Comparison of ENCODE assay signal across 8 cellular contexts in genomic region chr3:171461087-171461917, GRCh38. TPM values are rescaled to one million over a fixed set of nuclear protein-coding genes. Genes with fewer than 3 reads are reported as not detected.
DNase-seq lines count a peak whose midpoint lies in the region; ATAC-seq and TF ChIP-seq lines count a peak whose summit lies in the region.

No MANE protein-coding gene starts in this region.

- H3K27ac ChIP-seq in right cardiac atrium (ENCODE audit: low read length) (peak overlapping the region; percentile 40), gastrocnemius medialis (peak overlapping the region; percentile 85 to 93 (median 92))

- no peaks in the 10 kb centered on the region for H3K9me3 ChIP-seq in right cardiac atrium (ENCODE audit: control insufficient read depth, low read length)
- no peaks in the 10 kb centered on the region for H3K9me3 ChIP-seq in gastrocnemius medialis

- peaks cover 40% of the 10 kb centered on the region for H3K4me1 Mint-ChIP-seq in activated naive CD8-positive, alpha-beta T cell treated with anti-CD3 and anti-CD28 coated beads, Interleukin-2, amount 50 U/mL, for 24 hours

- no peak for TF ChIP-seq CTCF in gastrocnemius medialis (IDR thresholded peaks at IDR 0.05 in 4 of 5, conservative IDR thresholded peaks at IDR 0.05 in 1 of 5)

- H3K27me3 ChIP-seq in right cardiac atrium (ENCODE audit: control insufficient read depth, insufficient read depth) (no peaks in the 10 kb centered on the region), gastrocnemius medialis (no peaks in the 10 kb centered on the region)

- intact Hi-C loops in right cardiac atrium (cut with DNase I) (loop anchor here in 2 of 4 donors (10.0 kb wide), 3 partner anchors 93 to 277 kb away; no protein-coding TSS in a partner anchor), gastrocnemius medialis (cut with DNase I; ENCODE audit: low total_unique reads) (loop anchor here (2.0 kb wide), 1 partner anchor 273 kb away; no protein-coding TSS in a partner anchor)

- no peaks in the 10 kb centered on the region for H3K27me3 Mint-ChIP-seq in activated naive CD8-positive, alpha-beta T cell treated with anti-CD3 and anti-CD28 coated beads, Interleukin-2, amount 50 U/mL, for 24 hours

- 4% methylated on average over 22 of the region's 22 CpGs for WGBS in right cardiac atrium

- peak; percentile 13 for ATAC-seq in GM18870 (IDR thresholded peaks at IDR 0.05; ENCODE audit: unreplicated experiment)
- ATAC-seq in HG03064 (IDR thresholded peaks at IDR 0.05; ENCODE audit: low read depth, unreplicated experiment): peak; percentile 22
- ATAC-seq in activated naive CD8-positive, alpha-beta T cell treated with anti-CD3 and anti-CD28 coated beads, Interleukin-2, amount 50 U/mL, for 24 hours: no peak
- ATAC-seq in right cardiac atrium: peak; percentile 10 to 20
- peak; percentile 21 to 40 for ATAC-seq in gastrocnemius medialis

- in situ Hi-C loops in gastrocnemius medialis (cut with MboI; ENCODE audit: low sequenced_read_pairs in 4 of 4): loop anchor here in 3 of 4 donors (10.0 to 25.0 kb wide), 3 partner anchors 103 to 277 kb away; no protein-coding TSS in a partner anchor

- TF ChIP-seq POLR2A in gastrocnemius medialis (IDR thresholded peaks at IDR 0.05): no peak

- no peaks in the 10 kb centered on the region for H3K36me3 Mint-ChIP-seq in activated naive CD8-positive, alpha-beta T cell treated with anti-CD3 and anti-CD28 coated beads, Interleukin-2, amount 50 U/mL, for 24 hours (ENCODE audit: low read depth)

- no peaks in the 10 kb centered on the region for H3K36me3 ChIP-seq in gastrocnemius medialis

- H3K4me3 Mint-ChIP-seq in activated naive CD8-positive, alpha-beta T cell treated with anti-CD3 and anti-CD28 coated beads, Interleukin-2, amount 50 U/mL, for 24 hours: peak overlapping the region; percentile 95

- H3K9me3 Mint-ChIP-seq in activated naive CD8-positive, alpha-beta T cell treated with anti-CD3 and anti-CD28 coated beads, Interleukin-2, amount 50 U/mL, for 24 hours: no peaks in the 10 kb centered on the region

- peak; percentile 9 for DNase-seq in AG08395 (ENCODE audit: low spot score)
- peak; percentile 84 for DNase-seq in NCI-H526 treated with DMSO at 0.1 percent for 48 hours (lab: John Stamatoyannopoulos, UW)
- peak; percentile 31 for DNase-seq in activated naive CD8-positive, alpha-beta T cell treated with anti-CD3 and anti-CD28 coated beads, Interleukin-2, amount 50 U/mL, for 24 hours
- DNase-seq in right cardiac atrium: no peak
- peak; percentile 20 to 60 for DNase-seq in gastrocnemius medialis
- DNase-seq in 8988T: no peak

- peak overlapping the region; percentile 81 for H3K27ac Mint-ChIP-seq in activated naive CD8-positive, alpha-beta T cell treated with anti-CD3 and anti-CD28 coated beads, Interleukin-2, amount 50 U/mL, for 24 hours

- H3K4me3 ChIP-seq in right cardiac atrium (ENCODE audit: low read length): peak overlapping the region; percentile 70
- H3K4me3 ChIP-seq in gastrocnemius medialis: peak overlapping the region; percentile 68 to 88 (median 78)

- H3K4me1 ChIP-seq in right cardiac atrium (ENCODE audit: control insufficient read depth, insufficient read depth, low read length): peaks cover 3% of the 10 kb centered on the region
- H3K4me1 ChIP-seq in gastrocnemius medialis: peaks cover 21 to 37% of the 10 kb centered on the region in 2 donors

RNA-seq across cellular contexts. Expression of gene TNIK, which starts 1.1 kb away (rescaled TPM):
- total RNA-seq in right cardiac atrium: 10 to 100 TPM; 17.1 to 27.4 (median 22.8) TPM
- polyA plus RNA-seq in right cardiac atrium: 8.1 TPM
- 10 to 100 TPM in 2 of 4 donors, 1 to 10 TPM in 2; 5.2 to 19.7 (median 10.6) TPM for total RNA-seq in gastrocnemius medialis

Comparison
In these comparisons a context has a peak if more than half of its experiments do, and no peak if none do; other contexts are left out.
1. DNase-seq: peak in AG08395 (single experiment), NCI-H526 treated with DMSO at 0.1 percent for 48 hours (single experiment), activated naive CD8-positive, alpha-beta T cell treated with anti-CD3 and anti-CD28 coated beads, Interleukin-2, amount 50 U/mL, for 24 hours (single experiment) and gastrocnemius medialis (2 of 2); none in right cardiac atrium (0 of 3) and 8988T (single experiment).